Comparison of ENCODE assay signal across 27 cellular contexts in the genomic region with DNA sequence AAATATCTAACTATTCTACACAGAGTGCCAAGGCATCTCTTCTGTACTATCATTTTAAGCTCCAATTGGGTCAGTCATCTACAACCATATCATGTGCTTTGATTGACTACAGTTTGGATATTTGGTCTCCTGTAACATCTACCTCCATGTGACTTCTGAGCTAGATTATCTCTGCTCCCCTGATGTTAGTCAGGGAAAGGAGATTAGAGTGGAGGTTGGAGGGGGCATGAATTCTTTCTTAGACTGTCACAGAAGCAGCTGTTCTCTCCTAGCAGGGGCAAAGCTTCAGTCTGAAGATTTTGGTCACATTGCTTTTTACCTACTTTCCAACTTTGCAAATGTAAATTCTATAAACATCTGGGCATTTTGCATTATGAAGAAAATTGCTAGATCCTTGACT.
"Had no signal": no experiment of that assay in that cellular context is flagged by ENCODE, and none has a peak within 500 bp of the region (broad histone marks: within the 10 kb centered on the region; RNA-seq: fewer than 3 reads in every experiment).

No MANE protein-coding gene starts in this region.

- DNase-seq: activated CD4-positive, alpha-beta T cell treated with anti-CD3 and anti-CD28 coated beads for 36 hours; activated CD4-positive, CD25-positive, alpha-beta regulatory T cell; activated naive CD4-positive, alpha-beta T cell; activated T-cell treated with anti-CD3 and anti-CD28 coated beads for 4 hours; activated T-cell treated with anti-CD3 and anti-CD28 coated beads, Interleukin-2, amount 50 U/mL, for 72 hours; dermis blood vessel endothelial cell; effector CD4-positive, alpha-beta T cell; glutamatergic neuron; islet precursor cell; left cardiac atrium; left ventricle myocardium superior; naive thymus-derived CD8-positive, alpha-beta T cell; posterior cingulate gyrus; right lobe of liver; small intestine; stimulated activated CD4-positive, alpha-beta T cell treated with anti-CD3 and anti-CD28 coated beads, Interleukin-4, amount 100 ng/mL, for 24 hours; substantia nigra; T-helper 1 cell; uterus had no signal

- H3K27ac ChIP-seq: breast epithelium, epithelial cell of prostate, right lobe of liver had no signal

- H3K4me1 Mint-ChIP-seq: activated CD4-positive, alpha-beta T cell treated with anti-CD3 and anti-CD28 coated beads for 36 hours; central memory CD8-positive, alpha-beta T cell; naive thymus-derived CD8-positive, alpha-beta T cell; stimulated activated effector memory CD8-positive, alpha-beta T cell treated with anti-CD3 and anti-CD28 coated beads, Interleukin-12 subunit alpha, Interleukin-12 subunit beta, amount 100 ng/mL, for 72 hours had no signal

- H3K9me3 ChIP-seq: breast epithelium, right lobe of liver, uterus had no signal

- H3K27me3 ChIP-seq: breast epithelium, right lobe of liver, uterus had no signal

- H3K27ac Mint-ChIP-seq: activated CD4-positive, alpha-beta T cell treated with anti-CD3 and anti-CD28 coated beads for 36 hours; activated naive CD4-positive, alpha-beta T cell treated with anti-CD3 and anti-CD28 coated beads, Interleukin-2, amount 50 U/mL, for 72 hours; activated T-cell treated with anti-CD3 and anti-CD28 coated beads, Interleukin-2, amount 50 U/mL, for 72 hours; naive thymus-derived CD8-positive, alpha-beta T cell; stimulated activated effector memory CD8-positive, alpha-beta T cell treated with anti-CD3 and anti-CD28 coated beads, Interleukin-12 subunit alpha, Interleukin-12 subunit beta, amount 100 ng/mL, for 72 hours; stimulated activated naive CD8-positive, alpha-beta T cell treated with anti-CD3 and anti-CD28 coated beads, Interleukin-15, Interleukin-2, amounts not matched to agents 100 ng/mL and 50 ng/mL, for 24 hours; T-helper 2 cell treated with Interferon-gamma antibody and Interleukin-4, amounts not matched to agents 5 μg/mL and 100 μg/mL, for 36 hours; type B pancreatic cell had no signal

- H3K36me3 ChIP-seq: breast epithelium, right lobe of liver, uterus had no signal

- H3K4me1 ChIP-seq: breast epithelium, uterus had no signal

- H3K4me3 ChIP-seq: breast epithelium, right lobe of liver, uterus had no signal

- H3K9me3 Mint-ChIP-seq: activated naive CD4-positive, alpha-beta T cell treated with anti-CD3 and anti-CD28 coated beads, Interleukin-2, amount 50 U/mL, for 72 hours; activated T-cell treated with anti-CD3 and anti-CD28 coated beads, Interleukin-2, amount 50 U/mL, for 72 hours; central memory CD8-positive, alpha-beta T cell; naive thymus-derived CD8-positive, alpha-beta T cell; stimulated activated effector memory CD8-positive, alpha-beta T cell treated with anti-CD3 and anti-CD28 coated beads, Interleukin-12 subunit alpha, Interleukin-12 subunit beta, amount 100 ng/mL, for 72 hours; stimulated activated naive CD8-positive, alpha-beta T cell treated with anti-CD3 and anti-CD28 coated beads, Interleukin-15, Interleukin-2, amounts not matched to agents 100 ng/mL and 50 ng/mL, for 24 hours; T-helper 2 cell treated with Interferon-gamma antibody and Interleukin-4, amounts not matched to agents 5 μg/mL and 100 μg/mL, for 36 hours; type B pancreatic cell had no signal

- ATAC-seq: activated CD4-positive, alpha-beta T cell treated with anti-CD3 and anti-CD28 coated beads for 36 hours; activated naive CD4-positive, alpha-beta T cell treated with anti-CD3 and anti-CD28 coated beads, Interleukin-2, amount 50 U/mL, for 72 hours; activated T-cell treated with anti-CD3 and anti-CD28 coated beads, Interleukin-2, amount 50 U/mL, for 72 hours; left ventricle myocardium superior; naive thymus-derived CD8-positive, alpha-beta T cell; right lobe of liver; stimulated activated effector memory CD8-positive, alpha-beta T cell treated with anti-CD3 and anti-CD28 coated beads, Interleukin-12 subunit alpha, Interleukin-12 subunit beta, amount 100 ng/mL, for 72 hours had no signal

- H3K4me3 Mint-ChIP-seq: activated CD4-positive, alpha-beta T cell treated with anti-CD3 and anti-CD28 coated beads for 36 hours; activated T-cell treated with anti-CD3 and anti-CD28 coated beads, Interleukin-2, amount 50 U/mL, for 72 hours; central memory CD8-positive, alpha-beta T cell; naive thymus-derived CD8-positive, alpha-beta T cell; stimulated activated effector memory CD8-positive, alpha-beta T cell treated with anti-CD3 and anti-CD28 coated beads, Interleukin-12 subunit alpha, Interleukin-12 subunit beta, amount 100 ng/mL, for 72 hours; stimulated activated naive CD8-positive, alpha-beta T cell treated with anti-CD3 and anti-CD28 coated beads, Interleukin-15, Interleukin-2, amounts not matched to agents 100 ng/mL and 50 ng/mL, for 24 hours; T-helper 2 cell treated with Interferon-gamma antibody and Interleukin-4, amounts not matched to agents 5 μg/mL and 100 μg/mL, for 36 hours; type B pancreatic cell had no signal

- H3K36me3 Mint-ChIP-seq: activated naive CD4-positive, alpha-beta T cell treated with anti-CD3 and anti-CD28 coated beads, Interleukin-2, amount 50 U/mL, for 72 hours; naive thymus-derived CD8-positive, alpha-beta T cell; stimulated activated effector memory CD8-positive, alpha-beta T cell treated with anti-CD3 and anti-CD28 coated beads, Interleukin-12 subunit alpha, Interleukin-12 subunit beta, amount 100 ng/mL, for 72 hours; type B pancreatic cell had no signal
